1 cellular context compared by ENCODE assay signal in the genomic region with DNA sequence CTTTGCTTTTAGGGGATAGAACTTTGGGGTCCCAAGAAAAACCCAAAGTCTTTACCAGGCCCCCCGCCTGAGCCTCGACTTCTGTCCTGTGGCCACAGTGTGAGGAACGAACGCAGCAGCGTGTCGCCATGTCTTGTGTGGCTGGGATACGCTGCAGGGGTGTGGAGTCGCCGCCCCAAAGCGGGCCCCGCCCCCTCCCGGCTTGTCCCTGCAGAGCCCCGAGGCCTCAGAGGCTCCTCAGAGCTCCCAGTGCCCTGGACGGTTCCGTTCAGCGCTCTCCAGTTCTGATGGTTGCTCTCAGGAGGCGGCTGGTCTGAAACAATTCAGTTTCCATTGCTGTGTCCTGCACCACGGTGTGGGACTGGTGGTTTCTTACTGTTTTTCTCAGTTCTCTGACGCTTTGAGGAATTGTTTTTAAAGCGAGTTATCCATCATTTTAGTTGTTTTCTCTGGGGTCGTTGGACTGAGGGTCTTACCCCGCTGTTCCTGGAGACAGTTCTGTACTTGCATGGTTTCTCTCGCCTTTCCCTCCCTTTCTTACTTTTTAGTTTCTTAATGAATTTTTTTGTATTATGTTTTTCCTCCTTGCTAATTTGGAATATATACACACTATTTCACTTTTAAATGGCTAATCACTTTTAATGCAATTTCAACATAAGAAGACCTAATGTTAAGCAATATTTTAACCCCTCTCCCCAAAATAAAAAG.
TF ChIP-seq lines count a peak whose summit lies in the region.

No MANE protein-coding gene starts in this region.

TF ChIP-seq in HepG2, 621 proteins besides CTCF, POLR2A, EP300 and RAD21 (continues in another document):
- TF ChIP-seq HDAC1 (CRISPR knock-in tag; IDR thresholded peaks at IDR 0.05): peak; percentile 6; the same call in 1 of the 2 replicates
- peak; percentile 90 for TF ChIP-seq AGO2 (optimal IDR thresholded peaks at IDR 0.05; ENCODE audit: low read depth, low read length)
- TF ChIP-seq KDM5B (CRISPR knock-in tag; IDR thresholded peaks at IDR 0.05; ENCODE audit: borderline replicate concordance): peak; percentile 30; the same call in 1 of the 2 replicates
- no peak for TF ChIP-seq SP1 (IDR thresholded peaks at IDR 0.05)
- TF ChIP-seq SP1 (CRISPR knock-in tag; IDR thresholded peaks at IDR 0.05): peak; percentile 71
- TF ChIP-seq, protein P1, sequence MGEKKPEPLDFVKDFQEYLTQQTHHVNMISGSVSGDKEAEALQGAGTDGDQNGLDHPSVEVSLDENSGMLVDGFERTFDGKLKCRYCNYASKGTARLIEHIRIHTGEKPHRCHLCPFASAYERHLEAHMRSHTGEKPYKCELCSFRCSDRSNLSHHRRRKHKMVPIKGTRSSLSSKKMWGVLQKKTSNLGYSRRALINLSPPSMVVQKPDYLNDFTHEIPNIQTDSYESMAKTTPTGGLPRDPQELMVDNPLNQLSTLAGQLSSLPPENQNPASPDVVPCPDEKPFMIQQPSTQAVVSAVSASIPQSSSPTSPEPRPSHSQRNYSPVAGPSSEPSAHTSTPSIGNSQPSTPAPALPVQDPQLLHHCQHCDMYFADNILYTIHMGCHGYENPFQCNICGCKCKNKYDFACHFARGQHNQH (CRISPR knock-in tag; IDR thresholded peaks at IDR 0.05): peak; percentile 30; the same call in 1 of the 2 replicates
- peak; percentile 48; the same call in 1 of the 3 replicates for TF ChIP-seq MXI1 (IDR thresholded peaks at IDR 0.05; ENCODE audit: borderline replicate concordance, low read depth, low read length)
- peak; percentile 18; the same call in 1 of the 2 replicates for TF ChIP-seq HMG20A (CRISPR knock-in tag; IDR thresholded peaks at IDR 0.05; ENCODE audit: borderline replicate concordance)
- peak; percentile 73 for TF ChIP-seq TAF1 (CRISPR knock-in tag; IDR thresholded peaks at IDR 0.05)
- peak; percentile 49; the same call in 1 of the 2 replicates for TF ChIP-seq GABPB1 (CRISPR knock-in tag; IDR thresholded peaks at IDR 0.05)
- TF ChIP-seq TEAD3 (CRISPR knock-in tag; optimal IDR thresholded peaks at IDR 0.05; ENCODE audit: borderline replicate concordance): no peak
- TF ChIP-seq, protein P2, sequence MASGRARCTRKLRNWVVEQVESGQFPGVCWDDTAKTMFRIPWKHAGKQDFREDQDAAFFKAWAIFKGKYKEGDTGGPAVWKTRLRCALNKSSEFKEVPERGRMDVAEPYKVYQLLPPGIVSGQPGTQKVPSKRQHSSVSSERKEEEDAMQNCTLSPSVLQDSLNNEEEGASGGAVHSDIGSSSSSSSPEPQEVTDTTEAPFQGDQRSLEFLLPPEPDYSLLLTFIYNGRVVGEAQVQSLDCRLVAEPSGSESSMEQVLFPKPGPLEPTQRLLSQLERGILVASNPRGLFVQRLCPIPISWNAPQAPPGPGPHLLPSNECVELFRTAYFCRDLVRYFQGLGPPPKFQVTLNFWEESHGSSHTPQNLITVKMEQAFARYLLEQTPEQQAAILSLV (CRISPR knock-in tag; IDR thresholded peaks at IDR 0.05; ENCODE audit: borderline replicate concordance): peak; percentile 51; the same call in 1 of the 2 replicates
- TF ChIP-seq TARDBP (CRISPR knock-in tag; IDR thresholded peaks at IDR 0.05): peak; percentile 54; the same call in 1 of the 2 replicates
- TF ChIP-seq POLR2G (IDR thresholded peaks at IDR 0.05; ENCODE audit: low read depth, low read length): peak; percentile 83
- TF ChIP-seq, protein P3, sequence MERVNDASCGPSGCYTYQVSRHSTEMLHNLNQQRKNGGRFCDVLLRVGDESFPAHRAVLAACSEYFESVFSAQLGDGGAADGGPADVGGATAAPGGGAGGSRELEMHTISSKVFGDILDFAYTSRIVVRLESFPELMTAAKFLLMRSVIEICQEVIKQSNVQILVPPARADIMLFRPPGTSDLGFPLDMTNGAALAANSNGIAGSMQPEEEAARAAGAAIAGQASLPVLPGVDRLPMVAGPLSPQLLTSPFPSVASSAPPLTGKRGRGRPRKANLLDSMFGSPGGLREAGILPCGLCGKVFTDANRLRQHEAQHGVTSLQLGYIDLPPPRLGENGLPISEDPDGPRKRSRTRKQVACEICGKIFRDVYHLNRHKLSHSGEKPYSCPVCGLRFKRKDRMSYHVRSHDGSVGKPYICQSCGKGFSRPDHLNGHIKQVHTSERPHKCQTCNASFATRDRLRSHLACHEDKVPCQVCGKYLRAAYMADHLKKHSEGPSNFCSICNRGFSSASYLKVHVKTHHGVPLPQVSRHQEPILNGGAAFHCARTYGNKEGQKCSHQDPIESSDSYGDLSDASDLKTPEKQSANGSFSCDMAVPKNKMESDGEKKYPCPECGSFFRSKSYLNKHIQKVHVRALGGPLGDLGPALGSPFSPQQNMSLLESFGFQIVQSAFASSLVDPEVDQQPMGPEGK (CRISPR knock-in tag; IDR thresholded peaks at IDR 0.05): peak; percentile 65
- peak; percentile 21 for TF ChIP-seq HNRNPLL (IDR thresholded peaks at IDR 0.05; ENCODE audit: low read depth, low read length, poor library complexity, severe bottlenecking)
- TF ChIP-seq ZBTB42 (CRISPR knock-in tag; IDR thresholded peaks at IDR 0.05): 0 out of 2 replicates have a peak, but pooled peaks have one; percentile 38
- TF ChIP-seq RXRA (CRISPR knock-in tag; IDR thresholded peaks at IDR 0.05): 0 out of 2 replicates have a peak, but pooled peaks have one; percentile 26
- 0 out of 4 replicates have a peak, but pooled peaks of 1 of the 2 experiments have one; percentile 19 for TF ChIP-seq KLF16 (CRISPR knock-in tag; IDR thresholded peaks at IDR 0.05)
- no peak for TF ChIP-seq IRX3 (CRISPR knock-in tag; IDR thresholded peaks at IDR 0.05; ENCODE audit: borderline replicate concordance, low read depth)
- no peak for TF ChIP-seq KLF11 (CRISPR knock-in tag; IDR thresholded peaks at IDR 0.05)
- TF ChIP-seq, protein P4, sequence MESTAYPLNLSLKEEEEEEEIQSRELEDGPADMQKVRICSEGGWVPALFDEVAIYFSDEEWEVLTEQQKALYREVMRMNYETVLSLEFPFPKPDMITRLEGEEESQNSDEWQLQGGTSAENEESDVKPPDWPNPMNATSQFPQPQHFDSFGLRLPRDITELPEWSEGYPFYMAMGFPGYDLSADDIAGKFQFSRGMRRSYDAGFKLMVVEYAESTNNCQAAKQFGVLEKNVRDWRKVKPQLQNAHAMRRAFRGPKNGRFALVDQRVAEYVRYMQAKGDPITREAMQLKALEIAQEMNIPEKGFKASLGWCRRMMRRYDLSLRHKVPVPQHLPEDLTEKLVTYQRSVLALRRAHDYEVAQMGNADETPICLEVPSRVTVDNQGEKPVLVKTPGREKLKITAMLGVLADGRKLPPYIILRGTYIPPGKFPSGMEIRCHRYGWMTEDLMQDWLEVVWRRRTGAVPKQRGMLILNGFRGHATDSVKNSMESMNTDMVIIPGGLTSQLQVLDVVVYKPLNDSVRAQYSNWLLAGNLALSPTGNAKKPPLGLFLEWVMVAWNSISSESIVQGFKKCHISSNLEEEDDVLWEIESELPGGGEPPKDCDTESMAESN (CRISPR knock-in tag; conservative IDR thresholded peaks at IDR 0.05): peak; percentile 81; the same call in 1 of the 2 replicates
- peak; percentile 35; the same call in 1 of the 2 replicates for TF ChIP-seq MEF2D (CRISPR knock-in tag; IDR thresholded peaks at IDR 0.05)
- TF ChIP-seq, protein P5, sequence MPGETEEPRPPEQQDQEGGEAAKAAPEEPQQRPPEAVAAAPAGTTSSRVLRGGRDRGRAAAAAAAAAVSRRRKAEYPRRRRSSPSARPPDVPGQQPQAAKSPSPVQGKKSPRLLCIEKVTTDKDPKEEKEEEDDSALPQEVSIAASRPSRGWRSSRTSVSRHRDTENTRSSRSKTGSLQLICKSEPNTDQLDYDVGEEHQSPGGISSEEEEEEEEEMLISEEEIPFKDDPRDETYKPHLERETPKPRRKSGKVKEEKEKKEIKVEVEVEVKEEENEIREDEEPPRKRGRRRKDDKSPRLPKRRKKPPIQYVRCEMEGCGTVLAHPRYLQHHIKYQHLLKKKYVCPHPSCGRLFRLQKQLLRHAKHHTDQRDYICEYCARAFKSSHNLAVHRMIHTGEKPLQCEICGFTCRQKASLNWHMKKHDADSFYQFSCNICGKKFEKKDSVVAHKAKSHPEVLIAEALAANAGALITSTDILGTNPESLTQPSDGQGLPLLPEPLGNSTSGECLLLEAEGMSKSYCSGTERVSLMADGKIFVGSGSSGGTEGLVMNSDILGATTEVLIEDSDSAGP (CRISPR knock-in tag; IDR thresholded peaks at IDR 0.05; ENCODE audit: borderline replicate concordance): peak; percentile 53; the same call in 1 of the 2 replicates
- TF ChIP-seq PITX1 (CRISPR knock-in tag; IDR thresholded peaks at IDR 0.05): 0 out of 2 replicates have a peak, but pooled peaks have one; percentile 35
- TF ChIP-seq, protein P6, sequence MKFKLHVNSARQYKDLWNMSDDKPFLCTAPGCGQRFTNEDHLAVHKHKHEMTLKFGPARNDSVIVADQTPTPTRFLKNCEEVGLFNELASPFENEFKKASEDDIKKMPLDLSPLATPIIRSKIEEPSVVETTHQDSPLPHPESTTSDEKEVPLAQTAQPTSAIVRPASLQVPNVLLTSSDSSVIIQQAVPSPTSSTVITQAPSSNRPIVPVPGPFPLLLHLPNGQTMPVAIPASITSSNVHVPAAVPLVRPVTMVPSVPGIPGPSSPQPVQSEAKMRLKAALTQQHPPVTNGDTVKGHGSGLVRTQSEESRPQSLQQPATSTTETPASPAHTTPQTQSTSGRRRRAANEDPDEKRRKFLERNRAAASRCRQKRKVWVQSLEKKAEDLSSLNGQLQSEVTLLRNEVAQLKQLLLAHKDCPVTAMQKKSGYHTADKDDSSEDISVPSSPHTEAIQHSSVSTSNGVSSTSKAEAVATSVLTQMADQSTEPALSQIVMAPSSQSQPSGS (CRISPR knock-in tag; IDR thresholded peaks at IDR 0.05): no peak
- TF ChIP-seq, protein P7, sequence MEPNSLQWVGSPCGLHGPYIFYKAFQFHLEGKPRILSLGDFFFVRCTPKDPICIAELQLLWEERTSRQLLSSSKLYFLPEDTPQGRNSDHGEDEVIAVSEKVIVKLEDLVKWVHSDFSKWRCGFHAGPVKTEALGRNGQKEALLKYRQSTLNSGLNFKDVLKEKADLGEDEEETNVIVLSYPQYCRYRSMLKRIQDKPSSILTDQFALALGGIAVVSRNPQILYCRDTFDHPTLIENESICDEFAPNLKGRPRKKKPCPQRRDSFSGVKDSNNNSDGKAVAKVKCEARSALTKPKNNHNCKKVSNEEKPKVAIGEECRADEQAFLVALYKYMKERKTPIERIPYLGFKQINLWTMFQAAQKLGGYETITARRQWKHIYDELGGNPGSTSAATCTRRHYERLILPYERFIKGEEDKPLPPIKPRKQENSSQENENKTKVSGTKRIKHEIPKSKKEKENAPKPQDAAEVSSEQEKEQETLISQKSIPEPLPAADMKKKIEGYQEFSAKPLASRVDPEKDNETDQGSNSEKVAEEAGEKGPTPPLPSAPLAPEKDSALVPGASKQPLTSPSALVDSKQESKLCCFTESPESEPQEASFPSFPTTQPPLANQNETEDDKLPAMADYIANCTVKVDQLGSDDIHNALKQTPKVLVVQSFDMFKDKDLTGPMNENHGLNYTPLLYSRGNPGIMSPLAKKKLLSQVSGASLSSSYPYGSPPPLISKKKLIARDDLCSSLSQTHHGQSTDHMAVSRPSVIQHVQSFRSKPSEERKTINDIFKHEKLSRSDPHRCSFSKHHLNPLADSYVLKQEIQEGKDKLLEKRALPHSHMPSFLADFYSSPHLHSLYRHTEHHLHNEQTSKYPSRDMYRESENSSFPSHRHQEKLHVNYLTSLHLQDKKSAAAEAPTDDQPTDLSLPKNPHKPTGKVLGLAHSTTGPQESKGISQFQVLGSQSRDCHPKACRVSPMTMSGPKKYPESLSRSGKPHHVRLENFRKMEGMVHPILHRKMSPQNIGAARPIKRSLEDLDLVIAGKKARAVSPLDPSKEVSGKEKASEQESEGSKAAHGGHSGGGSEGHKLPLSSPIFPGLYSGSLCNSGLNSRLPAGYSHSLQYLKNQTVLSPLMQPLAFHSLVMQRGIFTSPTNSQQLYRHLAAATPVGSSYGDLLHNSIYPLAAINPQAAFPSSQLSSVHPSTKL (CRISPR knock-in tag; IDR thresholded peaks at IDR 0.05): peak; percentile 24; the same call in 1 of the 2 replicates
- peak; percentile 67; the same call in 1 of the 2 replicates for TF ChIP-seq TOPORS (CRISPR knock-in tag; IDR thresholded peaks at IDR 0.05)
- peak; percentile 99 for TF ChIP-seq AGO1 (IDR thresholded peaks at IDR 0.05; ENCODE audit: low read depth, low read length, poor library complexity, severe bottlenecking)
- TF ChIP-seq ZNF292 (CRISPR knock-in tag; IDR thresholded peaks at IDR 0.05; ENCODE audit: borderline replicate concordance, low read depth): peak; percentile 45; the same call in 1 of the 2 replicates
- TF ChIP-seq, protein P8, sequence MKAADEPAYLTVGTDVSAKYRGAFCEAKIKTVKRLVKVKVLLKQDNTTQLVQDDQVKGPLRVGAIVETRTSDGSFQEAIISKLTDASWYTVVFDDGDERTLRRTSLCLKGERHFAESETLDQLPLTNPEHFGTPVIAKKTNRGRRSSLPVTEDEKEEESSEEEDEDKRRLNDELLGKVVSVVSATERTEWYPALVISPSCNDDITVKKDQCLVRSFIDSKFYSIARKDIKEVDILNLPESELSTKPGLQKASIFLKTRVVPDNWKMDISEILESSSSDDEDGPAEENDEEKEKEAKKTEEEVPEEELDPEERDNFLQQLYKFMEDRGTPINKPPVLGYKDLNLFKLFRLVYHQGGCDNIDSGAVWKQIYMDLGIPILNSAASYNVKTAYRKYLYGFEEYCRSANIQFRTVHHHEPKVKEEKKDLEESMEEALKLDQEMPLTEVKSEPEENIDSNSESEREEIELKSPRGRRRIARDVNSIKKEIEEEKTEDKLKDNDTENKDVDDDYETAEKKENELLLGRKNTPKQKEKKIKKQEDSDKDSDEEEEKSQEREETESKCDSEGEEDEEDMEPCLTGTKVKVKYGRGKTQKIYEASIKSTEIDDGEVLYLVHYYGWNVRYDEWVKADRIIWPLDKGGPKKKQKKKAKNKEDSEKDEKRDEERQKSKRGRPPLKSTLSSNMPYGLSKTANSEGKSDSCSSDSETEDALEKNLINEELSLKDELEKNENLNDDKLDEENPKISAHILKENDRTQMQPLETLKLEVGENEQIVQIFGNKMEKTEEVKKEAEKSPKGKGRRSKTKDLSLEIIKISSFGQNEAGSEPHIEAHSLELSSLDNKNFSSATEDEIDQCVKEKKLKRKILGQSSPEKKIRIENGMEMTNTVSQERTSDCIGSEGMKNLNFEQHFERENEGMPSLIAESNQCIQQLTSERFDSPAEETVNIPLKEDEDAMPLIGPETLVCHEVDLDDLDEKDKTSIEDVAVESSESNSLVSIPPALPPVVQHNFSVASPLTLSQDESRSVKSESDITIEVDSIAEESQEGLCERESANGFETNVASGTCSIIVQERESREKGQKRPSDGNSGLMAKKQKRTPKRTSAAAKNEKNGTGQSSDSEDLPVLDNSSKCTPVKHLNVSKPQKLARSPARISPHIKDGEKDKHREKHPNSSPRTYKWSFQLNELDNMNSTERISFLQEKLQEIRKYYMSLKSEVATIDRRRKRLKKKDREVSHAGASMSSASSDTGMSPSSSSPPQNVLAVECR (CRISPR knock-in tag; IDR thresholded peaks at IDR 0.05; ENCODE audit: borderline replicate concordance): peak; percentile 22; the same call in 1 of the 2 replicates
- no peak for TF ChIP-seq RFX5 (IDR thresholded peaks at IDR 0.05; ENCODE audit: low read depth, low read length)
- TF ChIP-seq SAP130 (CRISPR knock-in tag; IDR thresholded peaks at IDR 0.05; ENCODE audit: low read depth): peak; percentile 81
- no peak for TF ChIP-seq FOXJ3 (CRISPR knock-in tag; IDR thresholded peaks at IDR 0.05; ENCODE audit: borderline replicate concordance)
- no peak for TF ChIP-seq MAZ (IDR thresholded peaks at IDR 0.05; ENCODE audit: borderline replicate concordance, low read depth, low read length)
- peak; percentile 49; the same call in 1 of the 2 replicates for TF ChIP-seq MAZ (CRISPR knock-in tag; IDR thresholded peaks at IDR 0.05; ENCODE audit: low read depth)
